21 cellular contexts compared by ENCODE assay signal in genomic region chr5:103502651-103503050, GRCh38. TPM values are rescaled to one million over a fixed set of nuclear protein-coding genes. Genes with fewer than 3 reads are reported as not detected.
DNase-seq lines count a peak whose midpoint lies in the region; ATAC-seq, FAIRE-seq and TF ChIP-seq lines count a peak whose summit lies in the region.
"Had no signal": no experiment of that assay in that cellular context is flagged by ENCODE, and none has a peak within 500 bp of the region (broad histone marks: within the 10 kb centered on the region; RNA-seq: fewer than 3 reads in every experiment).

No MANE protein-coding gene starts in this region.

- H3K4me1 ChIP-seq in GM23338 (ENCODE audit: insufficient read depth) (peaks cover 48% of the 10 kb centered on the region), adipocyte (ENCODE audit: control insufficient read depth, insufficient read depth, low read length) (peaks cover 18% of the 10 kb centered on the region), uterus (no peaks in the 10 kb centered on the region)

- 0 out of 2 replicates have a peak overlapping the region, but pooled peaks have one; percentile 0 for H3K4me2 ChIP-seq in GM23338
- H3K4me2 ChIP-seq: BLaER1 treated with 17β-estradiol and CSF1 and Interleukin-3, amounts not matched to agents 10 nM and 100 nM had no signal

- H3K4me3 Mint-ChIP-seq in GM23338 = no peak overlapping the region
- H3K4me3 Mint-ChIP-seq: B cell; CD8-positive, alpha-beta memory T cell had no signal

- no peaks in the 10 kb centered on the region; the same call in 2 of the 3 replicates for H3K36me3 Mint-ChIP-seq in GM23338 (ENCODE audit: low read depth)
- H3K36me3 Mint-ChIP-seq: CD8-positive, alpha-beta memory T cell had no signal

- H3K27me3 ChIP-seq in GM23338 (ENCODE audit: insufficient read depth) (no peaks in the 10 kb centered on the region), adipocyte (replicated peaks; ENCODE audit: control insufficient read depth, insufficient read depth, low read length) (no peaks in the 10 kb centered on the region), uterus (no peaks in the 10 kb centered on the region)
- H3K27me3 ChIP-seq: BLaER1 treated with 17β-estradiol and CSF1 and Interleukin-3, amounts not matched to agents 10 nM and 100 nM had no signal

- no peaks in the 10 kb centered on the region; the same call in 1 of the 2 replicates for H3F3A ChIP-seq in GM23338 (replicated peaks; ENCODE audit: low read depth)

- no peaks in the 10 kb centered on the region for H3K27me3 Mint-ChIP-seq in GM23338 (ENCODE audit: insufficient read depth, low read depth, poor library complexity)
- H3K27me3 Mint-ChIP-seq: B cell had no signal

- no peak overlapping the region for H3K9ac ChIP-seq in adipocyte (ENCODE audit: low read length)
- H3K9ac ChIP-seq: BLaER1 treated with 17β-estradiol and CSF1 and Interleukin-3, amounts not matched to agents 10 nM and 100 nM had no signal

- TF ChIP-seq CTCF in GM23338 (conservative IDR thresholded peaks at IDR 0.05; ENCODE audit: low read depth in 2 of 2) (no peak), uterus (IDR thresholded peaks at IDR 0.05) (no peak), omental fat pad (IDR thresholded peaks at IDR 0.05) (no peak)

- no peaks in the 10 kb centered on the region for H3K79me2 ChIP-seq in GM23338 (replicated peaks; ENCODE audit: insufficient read depth)

- ATAC-seq in GM23338 (no peak), HG02763 (IDR thresholded peaks at IDR 0.05; ENCODE audit: unreplicated experiment) (no peak), omental fat pad (ENCODE audit: low FRiP score) (no peak)
- ATAC-seq: GM12878, K562 had no signal

- H3K27ac ChIP-seq in GM23338 (ENCODE audit: low read depth) (no peak overlapping the region), uterus (no peak overlapping the region)
- H3K27ac ChIP-seq: BLaER1 treated with 17β-estradiol and CSF1 and Interleukin-3, amounts not matched to agents 10 nM and 100 nM; HL-60 had no signal

- peaks cover 7% of the 10 kb centered on the region for H3K9me3 ChIP-seq in adipocyte (ENCODE audit: control insufficient read depth, low read length)
- no peaks in the 10 kb centered on the region for H3K9me3 ChIP-seq in uterus

- H3K27ac Mint-ChIP-seq in GM23338 = peak overlapping the region; percentile 57; the same call in 1 of the 2 replicates
- H3K27ac Mint-ChIP-seq: B cell; CD8-positive, alpha-beta memory T cell had no signal

- H4K20me1 ChIP-seq in GM23338 (replicated peaks; ENCODE audit: insufficient read depth) = no peaks in the 10 kb centered on the region
- H4K20me1 ChIP-seq: BLaER1 treated with 17β-estradiol and CSF1 and Interleukin-3, amounts not matched to agents 10 nM and 100 nM had no signal

- no peak overlapping the region for H2AFZ ChIP-seq in GM23338

- H3K9me2 ChIP-seq in GM23338 (ENCODE audit: insufficient read depth) = no peaks in the 10 kb centered on the region

- intact Hi-C loops in uterus (cut with DNase I; ENCODE audit: low total_unique reads) = no loop called here

- H3K4me3 ChIP-seq in GM23338 = no peak overlapping the region
- H3K4me3 ChIP-seq in adipocyte (ENCODE audit: low read length) = no peak overlapping the region
- no peak overlapping the region for H3K4me3 ChIP-seq in uterus
- H3K4me3 ChIP-seq: BLaER1 treated with 17β-estradiol and CSF1 and Interleukin-3, amounts not matched to agents 10 nM and 100 nM; GM12878; K562 had no signal

- no peak for TF ChIP-seq POLR2A in uterus (IDR thresholded peaks at IDR 0.05)

- H3K4me1 Mint-ChIP-seq in GM23338 = peaks cover 44% of the 10 kb centered on the region
- H3K4me1 Mint-ChIP-seq: B cell; CD8-positive, alpha-beta memory T cell had no signal

- DNase-seq in GM23338 (ENCODE audit: low spot score) (no peak), NCI-H69 (lab: John Stamatoyannopoulos, UW) (peak; percentile 67), adipocyte (ENCODE audit: low read depth) (peak; percentile 58), uterus (no peak), AG08395 (ENCODE audit: low spot score) (no peak), omental fat pad (ENCODE audit: low spot score) (no peak)
- DNase-seq: CD8-positive, alpha-beta memory T cell; COR-L47; DMS 273 treated with DMSO at 0.1 percent for 48 hours; DND-41; EL; HCEC 1CT; IMR-90 had no signal

- H3K36me3 ChIP-seq in GM23338 (ENCODE audit: insufficient read depth) = no peaks in the 10 kb centered on the region
- H3K36me3 ChIP-seq in adipocyte (ENCODE audit: control insufficient read depth, insufficient read depth, low read length, severe bottlenecking) = no peaks in the 10 kb centered on the region
- no peaks in the 10 kb centered on the region for H3K36me3 ChIP-seq in uterus
- H3K36me3 ChIP-seq: BLaER1 treated with 17β-estradiol and CSF1 and Interleukin-3, amounts not matched to agents 10 nM and 100 nM had no signal

- peaks cover 6% of the 10 kb centered on the region; the same call in 2 of the 3 replicates for H3K9me3 Mint-ChIP-seq in GM23338

- FAIRE-seq in islet of Langerhans (lab: Jason Lieb, UNC) = peak; percentile 24
- FAIRE-seq: GM12878, H54, K562 had no signal

TF ChIP-seq in GM23338, 12 proteins besides CTCF, POLR2A, EP300 and RAD21:
- TF ChIP-seq STAT1 (IDR thresholded peaks at IDR 0.05; ENCODE audit: unreplicated experiment) (no peak), ZNF462 (CRISPR knock-in tag; IDR thresholded peaks at IDR 0.05) (no peak), ZNF114 (CRISPR knock-in tag; IDR thresholded peaks at IDR 0.05) (no peak)

RNA-seq across cellular contexts. Expression of gene NUDT12, which starts 59.9 kb away (rescaled TPM):
- total RNA-seq in GM23338 (2014; rRNA removed; shearing (Covaris generic)) = 12.8 and 16.8 TPM in 2 replicates
- 9.3 and 11.5 TPM in 2 replicates for polyA plus RNA-seq in GM23338 (2016; fragmentation: Nextera tagmentation; extraction: Ambion mirVana)
- 10 to 100 TPM in 3 of 4 donors, 1 to 10 TPM in 1; 1.5 to 37.1 (median 11.5) TPM for total RNA-seq in uterus
- total RNA-seq in omental fat pad = 10 to 100 TPM in 1 of 4 donors, 1 to 10 TPM in 3; 3.5 to 14.3 (median 5.8) TPM
- polyA plus RNA-seq: CD8-positive, alpha-beta memory T cell had no signal

Comparison
In these comparisons a context has a peak if more than half of its experiments do, and no peak if none do; other contexts are left out.
1. DNase-seq: peak in NCI-H69 (single experiment) and adipocyte (single experiment); none in GM23338 (single experiment), uterus (0 of 2), AG08395 (single experiment) and omental fat pad (single experiment).